ENCODE assay signal across 40 cellular contexts in genomic region chr17:55307879-55308278, GRCh38. TPM values are rescaled to one million over a fixed set of nuclear protein-coding genes. Genes with fewer than 3 reads are reported as not detected.
A peak's percentile ranks its signal among the peaks of the same experiment; 100 is the strongest.
DNase-seq lines count a peak whose midpoint lies in the region; ATAC-seq, FAIRE-seq and TF ChIP-seq lines count a peak whose summit lies in the region.
"Had no signal": no experiment of that assay in that cellular context is flagged by ENCODE, and none has a peak within 500 bp of the region (broad histone marks: within the 10 kb centered on the region; RNA-seq: fewer than 3 reads in every experiment).

No MANE protein-coding gene starts in this region.

- H2AFZ ChIP-seq in HepG2 (ENCODE audit: low read length) (no peak overlapping the region), SK-N-SH (ENCODE audit: low read depth) (no peak overlapping the region), GM23248 (no peak overlapping the region)

- H3K9me3 Mint-ChIP-seq in endodermal cell (no peaks in the 10 kb centered on the region), progenitor cell of endocrine pancreas (ENCODE audit: low read depth) (peaks cover 6% of the 10 kb centered on the region)
- H3K9me3 Mint-ChIP-seq: CD4-positive, alpha-beta T cell; CD4-positive, CD25-positive, alpha-beta regulatory T cell; CD8-positive, alpha-beta T cell had no signal

- no peak for TF ChIP-seq POLR2A in HepG2 (IDR thresholded peaks at IDR 0.05; ENCODE audit: insufficient read depth in 1 of 2, low read depth in 2 of 2, low read length in 2 of 2)
- no peak for TF ChIP-seq POLR2A in right lobe of liver (IDR thresholded peaks at IDR 0.05)

- H3K9ac ChIP-seq in HepG2 (ENCODE audit: insufficient read depth, low read depth, low read length) (no peak overlapping the region), endodermal cell (ENCODE audit: extremely low read depth, low read length, poor library complexity, severe bottlenecking) (no peak overlapping the region), SK-N-SH (no peak overlapping the region), GM23248 (no peak overlapping the region)
- H3K9ac ChIP-seq: BLaER1; BLaER1 treated with 17β-estradiol and CSF1 and Interleukin-3, amounts not matched to agents 10 nM and 100 nM had no signal

- no peaks in the 10 kb centered on the region for H3F3A ChIP-seq in SK-N-SH (replicated peaks; ENCODE audit: insufficient read depth)
- H3F3A ChIP-seq in GM23248 (ENCODE audit: insufficient read depth), result no peaks in the 10 kb centered on the region

- H3K9me2 ChIP-seq in SK-N-SH (no peaks in the 10 kb centered on the region), GM23248 (ENCODE audit: insufficient read depth) (no peaks in the 10 kb centered on the region)

- DNase-seq in HepG2 (ENCODE audit: low spot score) (no peak), right lobe of liver (no peak), T-helper 17 cell (no peak), endodermal cell (peak; percentile 18), progenitor cell of endocrine pancreas (ENCODE audit: low spot score, unreplicated experiment) (no peak), SK-N-SH (no peak), GM23248 (no peak)
- DNase-seq: 8988T; ACHN; AML-193; BE2C; C1 segment of cervical spinal cord; Caco-2; Calu3; CD4-positive, alpha-beta memory T cell; CD4-positive, alpha-beta T cell; CD4-positive, CD25-positive, alpha-beta regulatory T cell; CD8-positive, alpha-beta memory T cell; CD8-positive, alpha-beta T cell; COR-L47; DMS 273 treated with DMSO at 0.1 percent for 48 hours; DMS153; DMS53; DMS79; DMS79 treated with DMSO at 0.1 percent for 48 hours; DND-41; EL had no signal

- H3K27me3 ChIP-seq in HepG2 (ENCODE audit: control insufficient read depth in 1 of 2, insufficient read depth in 2 of 2, low read length in 2 of 2) (no peaks in the 10 kb centered on the region), right lobe of liver (no peaks in the 10 kb centered on the region), endodermal cell (ENCODE audit: control insufficient read depth, insufficient read depth, low read length, poor library complexity, severe bottlenecking) (no peaks in the 10 kb centered on the region), SK-N-SH (ENCODE audit: insufficient read depth) (no peaks in the 10 kb centered on the region), GM23248 (replicated peaks; ENCODE audit: insufficient read depth) (no peaks in the 10 kb centered on the region; the same call in 1 of the 2 replicates)
- H3K27me3 ChIP-seq: BE2C; BLaER1; BLaER1 treated with 17β-estradiol and CSF1 and Interleukin-3, amounts not matched to agents 10 nM and 100 nM had no signal

- no TSS peak for BruUV-seq in HepG2 (replicated peaks; lab: Mats Ljungman, UMichigan)

- CTCF ChIA-PET in HepG2 (lab: Yijun Ruan, JAX; ENCODE audit: low intra/inter-chr PET ratio, low total read pairs), result no interaction called here
- CTCF ChIA-PET in SK-N-SH (lab: Yijun Ruan, JAX), result no interaction called here

- peaks cover 82% of the 10 kb centered on the region for H4K20me1 ChIP-seq in HepG2 (ENCODE audit: insufficient read depth, low read length)
- no peaks in the 10 kb centered on the region for H4K20me1 ChIP-seq in SK-N-SH (ENCODE audit: insufficient read depth)
- no peaks in the 10 kb centered on the region for H4K20me1 ChIP-seq in GM23248 (ENCODE audit: insufficient read depth)
- H4K20me1 ChIP-seq: BLaER1; BLaER1 treated with 17β-estradiol and CSF1 and Interleukin-3, amounts not matched to agents 10 nM and 100 nM had no signal

- H3K27me3 Mint-ChIP-seq in T-helper 17 cell (no peaks in the 10 kb centered on the region), endodermal cell (ENCODE audit: insufficient read depth) (no peaks in the 10 kb centered on the region), progenitor cell of endocrine pancreas (peaks cover 17% of the 10 kb centered on the region)
- H3K27me3 Mint-ChIP-seq: CD4-positive, CD25-positive, alpha-beta regulatory T cell had no signal

- no peak overlapping the region for H3K4me3 ChIP-seq in HepG2 (replicated peaks in 1 of 3; ENCODE audit: insufficient read depth in 1 of 3, low read depth in 2 of 3, low read length in 3 of 3)
- no peak overlapping the region for H3K4me3 ChIP-seq in right lobe of liver
- H3K4me3 ChIP-seq in endodermal cell (ENCODE audit: low read length), result no peak overlapping the region
- no peak overlapping the region for H3K4me3 ChIP-seq in SK-N-SH (ENCODE audit: low read depth in 2 of 2, low read length in 1 of 2)
- H3K4me3 ChIP-seq in GM23248, result no peak overlapping the region
- H3K4me3 ChIP-seq: A549; BLaER1; BLaER1 treated with 17β-estradiol and CSF1 and Interleukin-3, amounts not matched to agents 10 nM and 100 nM had no signal

- H3K4me1 ChIP-seq in HepG2 (ENCODE audit: insufficient read depth, low read length) (peaks cover 100% of the 10 kb centered on the region), right lobe of liver (peaks cover 0 to 40% (median 14%) of the 10 kb centered on the region in 4 donors), endodermal cell (ENCODE audit: control insufficient read depth, insufficient read depth, low read length) (no peaks in the 10 kb centered on the region), SK-N-SH (ENCODE audit: control insufficient read depth in 1 of 2, insufficient read depth in 2 of 2, low read depth in 1 of 2, low read length in 1 of 2) (no peaks in the 10 kb centered on the region; a peak in 1 of 4 replicates), GM23248 (ENCODE audit: insufficient read depth) (no peaks in the 10 kb centered on the region)
- H3K4me1 ChIP-seq: A549; BE2C; BLaER1; BLaER1 treated with 17β-estradiol and CSF1 and Interleukin-3, amounts not matched to agents 10 nM and 100 nM had no signal

- FAIRE-seq in HepG2 (lab: Jason Lieb, UNC), result no peak
- FAIRE-seq: A204.1, A549, D721Med had no signal

- H3K79me2 ChIP-seq in HepG2 (ENCODE audit: insufficient read depth, low read length) (peaks cover 96% of the 10 kb centered on the region), SK-N-SH (ENCODE audit: insufficient read depth) (no peaks in the 10 kb centered on the region), GM23248 (ENCODE audit: insufficient read depth) (no peaks in the 10 kb centered on the region)

- POLR2A ChIA-PET in HepG2 (lab: Yijun Ruan, JAX), result interaction anchor here (1.9 kb wide), 1 partner anchor 33 kb away, joined by 6 read pairs; no protein-coding TSS in a partner anchor
- POLR2A ChIA-PET in SK-N-SH (lab: Yijun Ruan, JAX), result no interaction called here

- H3K9me3 ChIP-seq in HepG2 (ENCODE audit: low read length) (no peaks in the 10 kb centered on the region), right lobe of liver (no peaks in the 10 kb centered on the region), T-helper 17 cell (ENCODE audit: control insufficient read depth, low read length, poor library complexity, severe bottlenecking) (no peaks in the 10 kb centered on the region), endodermal cell (ENCODE audit: control insufficient read depth, low read length) (no peaks in the 10 kb centered on the region), SK-N-SH (no peaks in the 10 kb centered on the region), GM23248 (ENCODE audit: low read depth) (no peaks in the 10 kb centered on the region)
- H3K9me3 ChIP-seq: BE2C; BLaER1; BLaER1 treated with 17β-estradiol and CSF1 and Interleukin-3, amounts not matched to agents 10 nM and 100 nM; Caco-2 had no signal

- H3K4me2 ChIP-seq in HepG2 (ENCODE audit: low read depth, low read length) (0 out of 2 replicates have a peak overlapping the region, but pooled peaks have one; percentile 1), SK-N-SH (no peak overlapping the region), GM23248 (ENCODE audit: unreplicated experiment) (no peak overlapping the region)
- H3K4me2 ChIP-seq: A549; BLaER1; BLaER1 treated with 17β-estradiol and CSF1 and Interleukin-3, amounts not matched to agents 10 nM and 100 nM had no signal

- 95% methylated on average over 7 of the region's 7 CpGs for WGBS in HepG2 (ENCODE audit: low lambda C conversion rate)
- 72% methylated on average over 5 of the region's 7 CpGs for WGBS in right lobe of liver (ENCODE audit: insufficient coverage, low coverage, low lambda C conversion rate, missing lambda C conversion rate)
- 90 to 92% methylated on average over 6 to 7 of the region's 7 CpGs for WGBS in endodermal cell (ENCODE audit: insufficient coverage in 1 of 2, insufficient read length in 1 of 2), 2 experiments
- 51% methylated on average over 7 of the region's 7 CpGs for WGBS in SK-N-SH (ENCODE audit: low lambda C conversion rate)
- 63 to 70% methylated on average over 7 of the region's 7 CpGs for WGBS in GM23248 (ENCODE audit: low coverage in 1 of 2, low lambda C conversion rate in 2 of 2, missing lambda C conversion rate in 2 of 2), 2 experiments

- H3K4me1 Mint-ChIP-seq in T-helper 17 cell, result peaks cover 27% of the 10 kb centered on the region
- no peaks in the 10 kb centered on the region for H3K4me1 Mint-ChIP-seq in endodermal cell
- H3K4me1 Mint-ChIP-seq in progenitor cell of endocrine pancreas (ENCODE audit: low read depth), result peaks cover 13% of the 10 kb centered on the region
- H3K4me1 Mint-ChIP-seq: CD14-positive monocyte; CD8-positive, alpha-beta memory T cell had no signal

- no peak overlapping the region for H3K4me3 Mint-ChIP-seq in T-helper 17 cell
- H3K4me3 Mint-ChIP-seq in endodermal cell, result no peak overlapping the region
- H3K4me3 Mint-ChIP-seq in progenitor cell of endocrine pancreas (ENCODE audit: low read depth), result no peak overlapping the region
- H3K4me3 Mint-ChIP-seq: B cell; CD14-positive monocyte; CD4-positive, alpha-beta memory T cell; CD4-positive, alpha-beta T cell; CD4-positive, CD25-positive, alpha-beta regulatory T cell; CD8-positive, alpha-beta memory T cell; CD8-positive, alpha-beta T cell had no signal

- peaks cover 6% of the 10 kb centered on the region for H3K36me3 Mint-ChIP-seq in T-helper 17 cell (ENCODE audit: low read depth)
- H3K36me3 Mint-ChIP-seq in endodermal cell (ENCODE audit: low read depth), result no peaks in the 10 kb centered on the region
- H3K36me3 Mint-ChIP-seq in progenitor cell of endocrine pancreas (ENCODE audit: insufficient read depth), result peaks cover 1% of the 10 kb centered on the region
- H3K36me3 Mint-ChIP-seq: CD14-positive monocyte; CD4-positive, CD25-positive, alpha-beta regulatory T cell; CD8-positive, alpha-beta memory T cell; CD8-positive, alpha-beta T cell had no signal

- intact Hi-C loops in HepG2 (cut with micrococcal nuclease; ENCODE audit: unreplicated experiment) (loop anchor here (2.0 kb wide), 1 partner anchor 41 kb away; no protein-coding TSS in a partner anchor), right lobe of liver (cut with DNase I) (no loop called here)

- H3K27ac ChIP-seq in HepG2 (ENCODE audit: extremely low read length, insufficient read depth, low read length) (peak overlapping the region; percentile 86), right lobe of liver (no peak overlapping the region), endodermal cell (ENCODE audit: low read depth, low read length) (no peak overlapping the region), SK-N-SH (ENCODE audit: low read depth in 2 of 2, low read length in 1 of 2) (no peak overlapping the region), GM23248 (no peak overlapping the region)
- H3K27ac ChIP-seq: 22Rv1; A549; BLaER1; BLaER1 treated with 17β-estradiol and CSF1 and Interleukin-3, amounts not matched to agents 10 nM and 100 nM; C4-2B had no signal

- TF ChIP-seq CTCF in HepG2 (CRISPR knock-in tag; IDR thresholded peaks at IDR 0.05) (no peak), right lobe of liver (IDR thresholded peaks at IDR 0.05) (no peak), endodermal cell (conservative IDR thresholded peaks at IDR 0.05) (no peak), progenitor cell of endocrine pancreas (IDR thresholded peaks at IDR 0.05; ENCODE audit: unreplicated experiment) (no peak), SK-N-SH (IDR thresholded peaks at IDR 0.05) (no peak)

- in situ Hi-C loops in HepG2 (cut with HindIII; ENCODE audit: extremely low pct_ligation_motif_present, low pct_unique_long_range_greater_than_20kb), result no loop called here
- in situ Hi-C loops in GM23248 (cut with MboI), result no loop called here

- no peak for TF ChIP-seq EP300 in HepG2 (IDR thresholded peaks at IDR 0.05; ENCODE audit: low read depth in 2 of 2, low read length in 2 of 2)
- TF ChIP-seq EP300 in HepG2 (CRISPR knock-in tag; IDR thresholded peaks at IDR 0.05; ENCODE audit: borderline replicate concordance), result no peak
- TF ChIP-seq EP300 in SK-N-SH (IDR thresholded peaks at IDR 0.05; ENCODE audit: borderline replicate concordance in 1 of 2, low read depth in 1 of 2, low read length in 1 of 2), result no peak

- H3K27ac Mint-ChIP-seq in T-helper 17 cell (peak overlapping the region; percentile 21), endodermal cell (no peak overlapping the region), progenitor cell of endocrine pancreas (peak overlapping the region; percentile 22)
- H3K27ac Mint-ChIP-seq: B cell; CD4-positive, alpha-beta T cell; CD4-positive, CD25-positive, alpha-beta regulatory T cell; CD8-positive, alpha-beta T cell had no signal

- TF ChIP-seq RAD21 in HepG2 (CRISPR knock-in tag; IDR thresholded peaks at IDR 0.05) (no peak), SK-N-SH (IDR thresholded peaks at IDR 0.05; ENCODE audit: low read length) (no peak)

- H3K36me3 ChIP-seq in HepG2 (replicated peaks in 1 of 2; ENCODE audit: control insufficient read depth in 1 of 2, insufficient read depth in 2 of 2, low read length in 2 of 2), result peaks cover 18 to 69% of the 10 kb centered on the region in 2 experiments
- H3K36me3 ChIP-seq in right lobe of liver, result no peaks in the 10 kb centered on the region
- no peaks in the 10 kb centered on the region for H3K36me3 ChIP-seq in endodermal cell (ENCODE audit: control insufficient read depth, insufficient read depth, low read length)
- H3K36me3 ChIP-seq in SK-N-SH (replicated peaks in 1 of 2; ENCODE audit: control insufficient read depth in 1 of 2, insufficient read depth in 2 of 2, low read length in 1 of 2), result no peaks in the 10 kb centered on the region
- H3K36me3 ChIP-seq in GM23248 (ENCODE audit: low read depth), result no peaks in the 10 kb centered on the region
- H3K36me3 ChIP-seq: BE2C; BLaER1; BLaER1 treated with 17β-estradiol and CSF1 and Interleukin-3, amounts not matched to agents 10 nM and 100 nM had no signal

- ATAC-seq in HepG2 (no peak), right lobe of liver (no peak), T-helper 17 cell (no peak), GM19023 (IDR thresholded peaks at IDR 0.05; ENCODE audit: unreplicated experiment) (no peak)
- ATAC-seq: A549; CD8-positive, alpha-beta T cell had no signal

RNA-seq across cellular contexts. Expression of gene HLF, which starts 43.1 kb away (rescaled TPM):
- total RNA-seq in HepG2 (2016; rRNA removed; fragmentation: Illumina TruSeq; extraction: Trizol) (197 and 202 TPM in 2 replicates), right lobe of liver (10 to 100 TPM; 16.4 to 96.9 (median 42.6) TPM), T-helper 17 cell (10 to 100 TPM; 20.2 to 22.5 TPM), endodermal cell (not detected), progenitor cell of endocrine pancreas (0.41 and 0.62 TPM in 2 replicates)
- 34.5 and 39.5 TPM in 2 replicates for total RNA-seq in HepG2 (2016; cell fraction: cytosol; rRNA removed; fragmentation: Illumina TruSeq; extraction: Trizol; ENCODE audit: low read depth)
- total RNA-seq in HepG2 (2016; cell fraction: insoluble cytoplasmic fraction; rRNA removed; fragmentation: Illumina TruSeq; extraction: Trizol), result 175 and 198 TPM in 2 replicates
- total RNA-seq in HepG2 (2016; cell fraction: membrane; rRNA removed; fragmentation: Illumina TruSeq; extraction: Trizol), result 156 and 157 TPM in 2 replicates
- total RNA-seq in HepG2 (2016; cell fraction: nucleus; rRNA removed; fragmentation: Illumina TruSeq; extraction: Trizol), result 187 and 216 TPM in 2 replicates
- polyA plus RNA-seq in HepG2 (2011; rRNA removed) (346 and 353 TPM in 2 replicates), SK-N-SH (2012; rRNA removed) (0.03 and 0.21 TPM in 2 replicates), GM23248 (2016; fragmentation: Nextera tagmentation; extraction: Ambion mirVana) (0.09 TPM in 1 of 2 replicates, not detected in the other)
- polyA plus RNA-seq in HepG2 (2011; cell fraction: cytosol; rRNA removed), result 266 and 275 TPM in 2 replicates
- 442 and 465 TPM in 2 replicates for polyA plus RNA-seq in HepG2 (2011; cell fraction: nucleus; rRNA removed)
- polyA plus RNA-seq in HepG2 (2012), result 217 and 233 TPM in 2 replicates
- 21.4 and 26.2 TPM in 2 replicates for polyA plus RNA-seq in HepG2 (2016; cell fraction: cytosol; fragmentation: Illumina TruSeq; extraction: Trizol; ENCODE audit: low read depth)
- polyA plus RNA-seq in HepG2 (2016; cell fraction: insoluble cytoplasmic fraction; fragmentation: Illumina TruSeq; extraction: Trizol; ENCODE audit: low read depth), result 217 and 237 TPM in 2 replicates
- polyA plus RNA-seq in HepG2 (2016; cell fraction: membrane; fragmentation: Illumina TruSeq; extraction: Trizol; ENCODE audit: low read depth), result 106 and 107 TPM in 2 replicates
- polyA plus RNA-seq in HepG2 (2016; cell fraction: nucleus; fragmentation: Illumina TruSeq; extraction: Trizol; ENCODE audit: insufficient read depth, low read depth), result 258 and 265 TPM in 2 replicates
- 1.0 and 1,188 TPM in 2 replicates for polyA minus RNA-seq in HepG2 (2011; rRNA and poly(A)+ RNA removed; ENCODE audit: low replicate concordance)
- 240 and 275 TPM in 2 replicates for polyA minus RNA-seq in HepG2 (2011; cell fraction: cytosol; rRNA and poly(A)+ RNA removed)
- polyA minus RNA-seq in HepG2 (2011; cell fraction: nucleus; rRNA and poly(A)+ RNA removed), result 508 and 622 TPM in 2 replicates
- 0.11 TPM for polyA plus RNA-seq in endodermal cell (2013, experiment 1 of 2)
- polyA plus RNA-seq in endodermal cell (2013, experiment 2 of 2), result 0.21 TPM
- 0.08 and 0.18 TPM in 2 replicates for polyA plus RNA-seq in SK-N-SH (2012; cell fraction: cytosol; rRNA removed)
- 0.21 and 0.22 TPM in 2 replicates for polyA plus RNA-seq in SK-N-SH (2012; cell fraction: nucleus; rRNA removed)
- not detected in 2 replicates for total RNA-seq in GM23248 (2014; rRNA removed; shearing (Covaris generic))
- total RNA-seq: A172, B cell had no signal
- polyA plus RNA-seq: AG04450, BJ, CD14-positive monocyte had no signal

Comparison
In these comparisons a context has a peak if more than half of its experiments do, and no peak if none do; other contexts are left out.
1. RNA of gene HLF, which starts 43.1 kb away (total RNA-seq): 34.5 to 216 TPM in HepG2, 16.4 to 96.9 TPM in right lobe of liver and 20.2 to 22.5 TPM in T-helper 17 cell; 0.41 to 0.62 TPM in progenitor cell of endocrine pancreas, not detected in endodermal cell and not detected in GM23248; every median in the first group is over 10 times any median in the second.
2. Of the 25 proteins assayed by ChIP-seq in both HepG2 and SK-N-SH: peak only in HepG2: POLR2AphosphoS5; only in SK-N-SH: none; in both: none; in neither: 24.